ENCODE assay signal across 8 cellular contexts in the genomic region with DNA sequence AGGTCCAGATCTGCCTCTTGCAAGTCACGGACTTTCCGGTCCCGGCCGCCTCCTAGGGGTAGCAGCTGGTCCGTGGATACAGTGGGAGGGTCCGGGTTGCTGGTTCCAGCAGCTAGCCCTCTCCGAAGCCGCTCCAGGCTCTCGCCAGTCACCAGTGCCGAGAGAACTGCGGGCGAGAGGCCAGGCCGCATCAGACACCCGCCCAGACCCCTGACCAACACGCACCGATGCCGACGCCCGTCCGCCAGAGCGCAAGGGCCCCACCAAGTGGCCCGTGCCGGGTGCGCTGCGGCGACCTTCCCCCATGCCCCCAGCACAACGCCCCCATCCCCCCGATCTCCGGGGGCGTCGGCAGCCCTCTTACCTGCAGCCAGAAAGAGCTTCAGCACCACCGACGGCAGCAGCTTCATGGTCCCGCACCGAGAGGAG. TPM values are rescaled to one million over a fixed set of nuclear protein-coding genes. Genes with fewer than 3 reads are reported as not detected.
DNase-seq lines count a peak whose midpoint lies in the region; ATAC-seq, FAIRE-seq and TF ChIP-seq lines count a peak whose summit lies in the region.

No MANE protein-coding gene starts in this region.

- peak overlapping the region; percentile 84 for H3K4me3 ChIP-seq in SJSA1
- peak overlapping the region; percentile 48 to 84 (median 77) for H3K4me3 ChIP-seq in H1 (ENCODE audit: extremely low read depth in 1 of 4, insufficient read depth in 2 of 4, low read depth in 3 of 4, low read length in 4 of 4)
- H3K4me3 ChIP-seq in thymus (ENCODE audit: low read length), result peak overlapping the region; percentile 57

- H3K79me2 ChIP-seq in H1 (ENCODE audit: control insufficient read depth in 1 of 2, insufficient read depth in 2 of 2, low read length in 2 of 2), result no peaks in the 10 kb centered on the region

- H2AFZ ChIP-seq in H1 (ENCODE audit: low read length), result peak overlapping the region; percentile 68; the same call in 1 of the 2 replicates

- no peaks in the 10 kb centered on the region; the same call in 1 of the 2 replicates for H3K79me1 ChIP-seq in H1 (ENCODE audit: low read depth, low read length)

- H3K4me1 ChIP-seq in SJSA1 (replicated peaks), result peaks cover 21% of the 10 kb centered on the region
- peaks cover 0 to 16% (median 6%) of the 10 kb centered on the region in 4 experiments; a peak in 5 of 7 replicates for H3K4me1 ChIP-seq in H1 (replicated peaks in 1 of 4; ENCODE audit: control insufficient read depth in 3 of 4, insufficient read depth in 4 of 4, low read length in 3 of 4)
- peaks cover 11% of the 10 kb centered on the region for H3K4me1 ChIP-seq in thymus (ENCODE audit: control insufficient read depth, insufficient read depth, low read length)

- no peaks in the 10 kb centered on the region for H3K27me3 ChIP-seq in SJSA1 (replicated peaks)
- peaks cover 0 to 11% (median 5%) of the 10 kb centered on the region in 4 experiments; a peak in 6 of 7 replicates for H3K27me3 ChIP-seq in H1 (replicated peaks in 1 of 4; ENCODE audit: control insufficient read depth in 3 of 4, extremely low read depth in 1 of 4, insufficient read depth in 3 of 4, low read length in 3 of 4)
- peaks cover 24% of the 10 kb centered on the region for H3K27me3 ChIP-seq in thymus (ENCODE audit: control insufficient read depth, insufficient read depth)

- TF ChIP-seq POLR2A in H1 (IDR thresholded peaks at IDR 0.05; ENCODE audit: control extremely low read depth in 1 of 2, low read depth in 2 of 2, low read length in 2 of 2), result no peak

- H3K36me3 ChIP-seq in SJSA1, result peaks cover 45% of the 10 kb centered on the region
- no peaks in the 10 kb centered on the region; a peak in 1 of 8 replicates for H3K36me3 ChIP-seq in H1 (ENCODE audit: control insufficient read depth in 2 of 4, insufficient read depth in 4 of 4, low read length in 3 of 4)
- no peaks in the 10 kb centered on the region for H3K36me3 ChIP-seq in thymus (ENCODE audit: control insufficient read depth, insufficient read depth)

- H2BK20ac ChIP-seq in H1 (ENCODE audit: low read length), result no peak overlapping the region

- H4K8ac ChIP-seq in H1 (ENCODE audit: extremely low read depth, insufficient read depth, low read length), result peak overlapping the region; percentile 64; the same call in 1 of the 2 replicates

- H3K9ac ChIP-seq in H1 (replicated peaks in 1 of 4; ENCODE audit: extremely low read depth in 1 of 4, low read depth in 3 of 4, low read length in 3 of 4), result peak overlapping the region in 3 of 4 experiments; percentile 14 to 53 (median 42); a peak in 5 of 7 replicates

- no peak for TF ChIP-seq EP300 in H1 (IDR thresholded peaks at IDR 0.05; ENCODE audit: borderline replicate concordance in 1 of 2, low read depth in 2 of 2, low read length in 2 of 2)

- TF ChIP-seq RAD21 in H1 (IDR thresholded peaks at IDR 0.05 in 1 of 2, conservative IDR thresholded peaks at IDR 0.05 in 1 of 2; ENCODE audit: low read depth in 2 of 2, low read length in 2 of 2), result peak; percentile 46 to 49; a peak in 3 of 4 replicates

- H3K23me2 ChIP-seq in H1 (ENCODE audit: low read depth, low read length), result peaks cover 4% of the 10 kb centered on the region

- WGBS in H1 (ENCODE audit: extremely low coverage in 1 of 2, insufficient coverage in 1 of 2, insufficient read length in 1 of 2, insufficient replicate concordance in 2 of 2, low coverage in 1 of 2, low lambda C conversion rate in 2 of 2, missing lambda C conversion rate in 1 of 2), 2 experiments, result 5% methylated on average over 26 of the region's 35 CpGs; no CpG with 5 or more reads in 1 of the 2 experiments
- WGBS in thymus, result 20% methylated on average over 35 of the region's 35 CpGs

- H3K18ac ChIP-seq in H1 (ENCODE audit: extremely low read depth, low read length), result peak overlapping the region; percentile 40; the same call in 1 of the 2 replicates

- H3K9me3 ChIP-seq in SJSA1 (replicated peaks) (no peaks in the 10 kb centered on the region; the same call in 1 of the 2 replicates), H1 (ENCODE audit: insufficient read depth in 2 of 2, low read depth in 1 of 2, low read length in 1 of 2) (no peaks in the 10 kb centered on the region), thymus (ENCODE audit: control insufficient read depth) (no peaks in the 10 kb centered on the region)

- no peak for FAIRE-seq in H1 (lab: Jason Lieb, UNC)

- H3K4ac ChIP-seq in H1 (replicated peaks; ENCODE audit: insufficient read length, low read depth, low read length), result no peak overlapping the region

- no peak overlapping the region for H3K23ac ChIP-seq in H1 (ENCODE audit: insufficient read length)

- CTCF ChIA-PET in H1 (lab: Charles Lee; ENCODE audit: partially characterized antibody), result interaction anchor here (0.7 to 15.0 kb wide), 26 partner anchors 9 to 115 kb away, joined by 3 to 676 read pairs (median 7); a partner anchor contains a TSS

- no peak overlapping the region for H2BK15ac ChIP-seq in H1 (ENCODE audit: low read length)

- DNase-seq in stimulated activated CD4-positive, alpha-beta T cell treated with anti-CD3 and anti-CD28 coated beads, Interleukin-2, amount 100 ng/mL, for 4 hours (ENCODE audit: low read depth), result peak; percentile 7
- DNase-seq in stimulated activated CD4-positive, alpha-beta T cell treated with anti-CD3 and anti-CD28 coated beads, Interleukin-4, amount 100 ng/mL, for 24 hours, result no peak
- DNase-seq in SJSA1 (ENCODE audit: low read depth in 1 of 2, low spot score in 2 of 2) (peak; percentile 72 to 80), H1 (ENCODE audit: low read depth in 1 of 2, low spot score in 2 of 2) (no peak), medulla oblongata (ENCODE audit: extremely low spot score) (peak; percentile 70)

- peaks cover 0 to 4% of the 10 kb centered on the region in 2 experiments for H4K20me1 ChIP-seq in H1 (replicated peaks in 1 of 2; ENCODE audit: control insufficient read depth in 1 of 2, insufficient read depth in 2 of 2, low read length in 2 of 2)

- peak overlapping the region; percentile 67 to 81 for H3K4me2 ChIP-seq in H1 (ENCODE audit: insufficient read depth in 1 of 2, low read depth in 2 of 2, low read length in 2 of 2)

- no peak overlapping the region for H2BK12ac ChIP-seq in H1 (ENCODE audit: low read depth, low read length)

- POLR2A ChIA-PET in H1 (lab: Charles Lee; ENCODE audit: partially characterized antibody), result interaction anchor here (0.5 to 4.6 kb wide), 32 partner anchors 9 to 740 kb away, joined by 3 to 64 read pairs (median 6); a partner anchor contains a TSS

- TF ChIP-seq CTCF in H1 (IDR thresholded peaks at IDR 0.05; ENCODE audit: control extremely low read depth in 1 of 3, insufficient read depth in 1 of 3, low read depth in 1 of 3, low read length in 3 of 3), result peak; percentile 27 to 64 (median 44); a peak in 3 of 4 replicates

- H3K56ac ChIP-seq in H1 (replicated peaks; ENCODE audit: insufficient read length, low read depth, low read length), result no peak overlapping the region

- no peak overlapping the region for H3K14ac ChIP-seq in H1 (ENCODE audit: insufficient read length)

- H2AK5ac ChIP-seq in H1 (ENCODE audit: low read depth, low read length), result no peak overlapping the region

- no peak overlapping the region for H4K5ac ChIP-seq in H1 (ENCODE audit: insufficient read length, low read depth, low read length)

- no peak overlapping the region for H4K91ac ChIP-seq in H1 (replicated peaks; ENCODE audit: insufficient read length, low read length)

- peak; percentile 16 for ATAC-seq in HG03066 (IDR thresholded peaks at IDR 0.05; ENCODE audit: low read depth, unreplicated experiment)
- ATAC-seq in HG02763 (IDR thresholded peaks at IDR 0.05; ENCODE audit: unreplicated experiment), result no peak

- H3K27ac ChIP-seq in SJSA1, result peak overlapping the region; percentile 10
- H3K27ac ChIP-seq in H1 (ENCODE audit: low read depth, low read length), result no peak overlapping the region
- no peak overlapping the region for H3K27ac ChIP-seq in thymus (ENCODE audit: low read depth)

- H2BK120ac ChIP-seq in H1 (replicated peaks; ENCODE audit: low read depth, low read length), result no peak overlapping the region

- no peak overlapping the region; the same call in 1 of the 2 replicates for H2BK5ac ChIP-seq in H1 (ENCODE audit: low read depth, low read length)

RNA-seq across cellular contexts. Expression of a gene that starts 0.5 kb away (rescaled TPM):
- total RNA-seq in SJSA1 (2014; rRNA removed; shearing (Covaris generic)), result 44.2 and 46.9 TPM in 2 replicates
- total RNA-seq in H1 (2021; fragmentation: NEBNext Ultra II Directional; extraction: Animal tissue kit (Norgen Biotek cat#: 25700)), result 2.5 and 2.8 TPM in 2 replicates
- polyA plus RNA-seq in H1 (2011; rRNA removed), result 2.1 and 2.4 TPM in 2 replicates
- 1.9 TPM for polyA plus RNA-seq in H1 (2011; cell fraction: cytosol; rRNA removed)
- 1.9 TPM for polyA plus RNA-seq in H1 (2011; cell fraction: nucleus; rRNA removed)
- polyA plus RNA-seq in H1 (2012, experiment 1 of 2), result 1.9 to 2.8 TPM (median 2.4 TPM) in 4 replicates
- 1.8 TPM for polyA plus RNA-seq in H1 (2012, experiment 2 of 2)
- 4.1 TPM for polyA plus RNA-seq in H1 (2013, experiment 1 of 2)
- polyA plus RNA-seq in H1 (2013, experiment 2 of 2), result 4.8 TPM
- polyA minus RNA-seq in H1 (2011; rRNA and poly(A)+ RNA removed), result 1.2 and 2.7 TPM in 2 replicates
- 0.73 TPM for polyA minus RNA-seq in H1 (2011; cell fraction: cytosol; rRNA and poly(A)+ RNA removed)
- 3.3 TPM for polyA minus RNA-seq in H1 (2011; cell fraction: nucleus; rRNA and poly(A)+ RNA removed)
- 4.2 TPM for polyA plus RNA-seq in thymus

RNA-seq across cellular contexts. Expression of a gene that starts 14.1 kb away (rescaled TPM):
- not detected in 2 replicates for total RNA-seq in SJSA1 (2014; rRNA removed; shearing (Covaris generic))
- 0.15 and 0.28 TPM in 2 replicates for total RNA-seq in H1 (2021; fragmentation: NEBNext Ultra II Directional; extraction: Animal tissue kit (Norgen Biotek cat#: 25700))
- polyA plus RNA-seq in H1 (2011; rRNA removed) (0.15 and 0.24 TPM in 2 replicates), thymus (0.07 TPM)
- polyA plus RNA-seq in H1 (2011; cell fraction: cytosol; rRNA removed), result 0.13 TPM
- polyA plus RNA-seq in H1 (2011; cell fraction: nucleus; rRNA removed), result 0.91 TPM
- polyA plus RNA-seq in H1 (2012, experiment 1 of 2), result 0.17 to 0.76 TPM (median 0.37 TPM) in 3 of 4 replicates, not detected in the other
- polyA plus RNA-seq in H1 (2012, experiment 2 of 2), result not detected
- polyA plus RNA-seq in H1 (2013, experiment 1 of 2), result 0.12 TPM
- polyA plus RNA-seq in H1 (2013, experiment 2 of 2), result 0.15 TPM
- polyA minus RNA-seq in H1 (2011; rRNA and poly(A)+ RNA removed), result 0.69 and 1.6 TPM in 2 replicates
- polyA minus RNA-seq in H1 (2011; cell fraction: cytosol; rRNA and poly(A)+ RNA removed), result not detected
- 1.9 TPM for polyA minus RNA-seq in H1 (2011; cell fraction: nucleus; rRNA and poly(A)+ RNA removed)

RNA-seq across cellular contexts. Expression of a gene that starts 43.0 kb away (rescaled TPM):
- 200 and 218 TPM in 2 replicates for total RNA-seq in SJSA1 (2014; rRNA removed; shearing (Covaris generic))
- 52.6 and 53.0 TPM in 2 replicates for total RNA-seq in H1 (2021; fragmentation: NEBNext Ultra II Directional; extraction: Animal tissue kit (Norgen Biotek cat#: 25700))
- polyA plus RNA-seq in H1 (2011; rRNA removed) (71.7 and 89.6 TPM in 2 replicates), thymus (80.7 TPM)
- polyA plus RNA-seq in H1 (2011; cell fraction: cytosol; rRNA removed), result 65.7 TPM
- polyA plus RNA-seq in H1 (2011; cell fraction: nucleus; rRNA removed), result 60.6 TPM
- polyA plus RNA-seq in H1 (2012, experiment 1 of 2), result 56.5 to 141 TPM (median 82.0 TPM) in 4 replicates
- 44.7 TPM for polyA plus RNA-seq in H1 (2012, experiment 2 of 2)
- 236 TPM for polyA plus RNA-seq in H1 (2013, experiment 1 of 2)
- 247 TPM for polyA plus RNA-seq in H1 (2013, experiment 2 of 2)
- 47.0 and 48.0 TPM in 2 replicates for polyA minus RNA-seq in H1 (2011; rRNA and poly(A)+ RNA removed)
- 21.7 TPM for polyA minus RNA-seq in H1 (2011; cell fraction: cytosol; rRNA and poly(A)+ RNA removed)
- polyA minus RNA-seq in H1 (2011; cell fraction: nucleus; rRNA and poly(A)+ RNA removed), result 24.1 TPM

RNA-seq across cellular contexts. Expression of a gene that starts 55.7 kb away (rescaled TPM):
- total RNA-seq in SJSA1 (2014; rRNA removed; shearing (Covaris generic)), result 63.7 and 82.0 TPM in 2 replicates
- 101 and 108 TPM in 2 replicates for total RNA-seq in H1 (2021; fragmentation: NEBNext Ultra II Directional; extraction: Animal tissue kit (Norgen Biotek cat#: 25700))
- polyA plus RNA-seq in H1 (2011; rRNA removed) (52.0 and 69.9 TPM in 2 replicates), thymus (60.1 TPM)
- polyA plus RNA-seq in H1 (2011; cell fraction: cytosol; rRNA removed), result 70.4 TPM
- polyA plus RNA-seq in H1 (2011; cell fraction: nucleus; rRNA removed), result 106 TPM
- polyA plus RNA-seq in H1 (2012, experiment 1 of 2), result 71.4 to 120 TPM (median 86.5 TPM) in 4 replicates
- polyA plus RNA-seq in H1 (2012, experiment 2 of 2), result 11.2 TPM
- polyA plus RNA-seq in H1 (2013, experiment 1 of 2), result 61.7 TPM
- 52.9 TPM for polyA plus RNA-seq in H1 (2013, experiment 2 of 2)
- polyA minus RNA-seq in H1 (2011; rRNA and poly(A)+ RNA removed), result 138 and 195 TPM in 2 replicates
- polyA minus RNA-seq in H1 (2011; cell fraction: cytosol; rRNA and poly(A)+ RNA removed), result 61.8 TPM
- polyA minus RNA-seq in H1 (2011; cell fraction: nucleus; rRNA and poly(A)+ RNA removed), result 132 TPM

Comparison
In these comparisons a context has a peak if more than half of its experiments do, and no peak if none do; other contexts are left out.
1. DNase-seq: peak in stimulated activated CD4-positive, alpha-beta T cell treated with anti-CD3 and anti-CD28 coated beads, Interleukin-2, amount 100 ng/mL, for 4 hours (single experiment), SJSA1 (2 of 2) and medulla oblongata (single experiment); none in stimulated activated CD4-positive, alpha-beta T cell treated with anti-CD3 and anti-CD28 coated beads, Interleukin-4, amount 100 ng/mL, for 24 hours (single experiment) and H1 (0 of 2).
2. RNA of a gene that starts 0.5 kb away (total RNA-seq): 44.2 to 46.9 TPM in SJSA1; 2.5 to 2.8 TPM in H1; every median in the first group is over 10 times any median in the second.
3. Peak in every context shown above with its lines, with median percentiles within 50 percentile points of each other: H3K4me3 ChIP-seq.